In the genomic region with DNA sequence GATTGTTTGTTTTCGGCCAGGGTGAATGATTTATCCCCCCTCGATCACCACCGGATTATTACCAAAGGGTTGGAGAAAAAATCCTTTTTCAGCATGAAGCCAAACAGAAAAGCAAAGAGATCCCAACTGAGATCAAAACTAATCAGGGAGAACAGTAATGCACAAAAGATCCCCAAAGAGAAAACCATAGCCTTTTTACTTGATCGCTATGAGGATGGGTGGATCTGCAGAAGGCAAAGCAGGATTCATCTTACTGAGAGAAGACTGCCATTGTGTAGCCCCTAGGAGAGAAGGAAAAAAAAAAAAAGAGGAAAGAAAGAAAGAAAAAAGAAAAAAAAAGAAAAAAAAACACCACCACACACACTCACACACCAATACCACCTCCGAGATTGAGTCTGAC, we compare ENCODE assay signal across 8 cellular contexts. TPM values are rescaled to one million over a fixed set of nuclear protein-coding genes. Genes with fewer than 3 reads are reported as not detected.
DNase-seq lines count a peak whose midpoint lies in the region; ATAC-seq lines count a peak whose summit lies in the region.

Gene FGF14, minus strand, starts transcription at position 294 of the 400 bp plus-strand sequence.

- POLR2A ChIA-PET in activated naive CD8-positive, alpha-beta T cell treated with anti-CD3 and anti-CD28 coated beads, Interleukin-2, amount 10 ng/mL, durations not matched to agents 7 days and 5 days (lab: Charles Lee) = no interaction called here

- H3K4me1 Mint-ChIP-seq in activated naive CD8-positive, alpha-beta T cell treated with anti-CD3 and anti-CD28 coated beads, Interleukin-2, amount 10 ng/mL, durations not matched to agents 7 days and 5 days = peaks cover 19% of the 10 kb centered on the region

- peak within 1 kb of the TSS; percentile 57 for H3K27ac ChIP-seq in HUES48 (ENCODE audit: low read depth, low read length)

- H3K36me3 ChIP-seq in HUES48 (ENCODE audit: control insufficient read depth, insufficient read depth, low read length) (no peaks in the 10 kb centered on the region), skeletal muscle satellite cell (ENCODE audit: insufficient read depth, low read length) (no peaks in the 10 kb centered on the region)

- H3K9ac ChIP-seq in HUES48 (ENCODE audit: low read depth, low read length) = no peak within 1 kb of the TSS
- peak within 1 kb of the TSS; percentile 11 for H3K9ac ChIP-seq in skeletal muscle satellite cell (ENCODE audit: low read depth, low read length)

- no peaks in the 10 kb centered on the region for H3K36me3 Mint-ChIP-seq in activated naive CD8-positive, alpha-beta T cell treated with anti-CD3 and anti-CD28 coated beads, Interleukin-2, amount 10 ng/mL, durations not matched to agents 7 days and 5 days

- ATAC-seq in activated naive CD8-positive, alpha-beta T cell treated with anti-CD3 and anti-CD28 coated beads, Interleukin-2, amount 10 ng/mL, durations not matched to agents 7 days and 5 days (ENCODE audit: low read depth) = no peak
- no peak for ATAC-seq in HG02852 (IDR thresholded peaks at IDR 0.05; ENCODE audit: unreplicated experiment)
- ATAC-seq in GM21528 (IDR thresholded peaks at IDR 0.05; ENCODE audit: low FRiP score, unreplicated experiment) = no peak

- no peak within 1 kb of the TSS for H3K27ac Mint-ChIP-seq in activated naive CD8-positive, alpha-beta T cell treated with anti-CD3 and anti-CD28 coated beads, Interleukin-2, amount 10 ng/mL, durations not matched to agents 7 days and 5 days

- no peaks in the 10 kb centered on the region for H3K9me3 Mint-ChIP-seq in activated naive CD8-positive, alpha-beta T cell treated with anti-CD3 and anti-CD28 coated beads, Interleukin-2, amount 10 ng/mL, durations not matched to agents 7 days and 5 days

- peak within 1 kb of the TSS; percentile 73 for H3K4me3 Mint-ChIP-seq in activated naive CD8-positive, alpha-beta T cell treated with anti-CD3 and anti-CD28 coated beads, Interleukin-2, amount 10 ng/mL, durations not matched to agents 7 days and 5 days

- H3K4me1 ChIP-seq in HUES48 (ENCODE audit: control insufficient read depth, insufficient read depth, low read length) (peaks cover 10% of the 10 kb centered on the region; the same call in 1 of the 2 replicates), skeletal muscle satellite cell (ENCODE audit: control insufficient read depth, insufficient read depth, low read length) (peaks cover 26% of the 10 kb centered on the region)

- peaks cover 70% of the 10 kb centered on the region for H3K27me3 Mint-ChIP-seq in activated naive CD8-positive, alpha-beta T cell treated with anti-CD3 and anti-CD28 coated beads, Interleukin-2, amount 10 ng/mL, durations not matched to agents 7 days and 5 days

- H3K9me3 ChIP-seq in HUES48 (ENCODE audit: control insufficient read depth, insufficient read depth, low read length) = no peaks in the 10 kb centered on the region
- H3K9me3 ChIP-seq in skeletal muscle satellite cell (replicated peaks; ENCODE audit: low read length) = no peaks in the 10 kb centered on the region

- DNase-seq in activated naive CD8-positive, alpha-beta T cell treated with anti-CD3 and anti-CD28 coated beads, Interleukin-2, amount 10 ng/mL, durations not matched to agents 7 days and 5 days = no peak
- DNase-seq in pons (ENCODE audit: low spot score) = no peak
- DNase-seq in anterior cingulate cortex (lab: John Stamatoyannopoulos, UW) = no peak

- H3K27me3 ChIP-seq in HUES48 (ENCODE audit: control insufficient read depth, insufficient read depth, low read length) (peaks cover 51% of the 10 kb centered on the region), skeletal muscle satellite cell (ENCODE audit: control insufficient read depth, insufficient read depth, low read length) (peaks cover 50% of the 10 kb centered on the region)

- H3K4me3 ChIP-seq in HUES48 (ENCODE audit: low read depth, low read length) (peak within 1 kb of the TSS; percentile 62), iPS-11a (ENCODE audit: low read depth, low read length) (peak within 1 kb of the TSS; percentile 42), skeletal muscle satellite cell (ENCODE audit: low read length) (peak within 1 kb of the TSS; percentile 69)

- H3K4me2 ChIP-seq in skeletal muscle satellite cell (ENCODE audit: low read length) = peak within 1 kb of the TSS; percentile 91

RNA-seq across cellular contexts. Expression of gene FGF14, which starts in this region (rescaled TPM):
- under 1 TPM in 1 of 2 experiments, not detected in 1; 0.03 TPM for total RNA-seq in activated naive CD8-positive, alpha-beta T cell treated with anti-CD3 and anti-CD28 coated beads, Interleukin-2, amount 10 ng/mL, durations not matched to agents 7 days and 5 days
- total RNA-seq in skeletal muscle satellite cell (2012; rRNA removed) = 12.5 and 21.0 TPM in 2 replicates
